ENCODE assay signal across 10 cellular contexts in genomic region chr7:44636041-44636580, GRCh38. TPM values are rescaled to one million over a fixed set of nuclear protein-coding genes. Genes with fewer than 3 reads are reported as not detected.
A peak's percentile ranks its signal among the peaks of the same experiment; 100 is the strongest.
DNase-seq lines count a peak whose midpoint lies in the region; ATAC-seq and TF ChIP-seq lines count a peak whose summit lies in the region.
"Had no signal": no experiment of that assay in that cellular context is flagged by ENCODE, and none has a peak within 500 bp of the region (broad histone marks: within the 10 kb centered on the region; RNA-seq: fewer than 3 reads in every experiment).

No MANE protein-coding gene starts in this region.

- H3K9me3 Mint-ChIP-seq in activated T-cell treated with anti-CD3 and anti-CD28 coated beads, Interleukin-2, amount 50 U/mL, for 24 hours = no peaks in the 10 kb centered on the region
- no peaks in the 10 kb centered on the region for H3K9me3 Mint-ChIP-seq in WTC11

- H3K4me3 Mint-ChIP-seq in activated T-cell treated with anti-CD3 and anti-CD28 coated beads, Interleukin-2, amount 50 U/mL, for 24 hours = no peak overlapping the region
- H3K4me3 Mint-ChIP-seq in WTC11 = no peak overlapping the region

- no peaks in the 10 kb centered on the region for H3K27me3 Mint-ChIP-seq in activated T-cell treated with anti-CD3 and anti-CD28 coated beads, Interleukin-2, amount 50 U/mL, for 24 hours
- H3K27me3 Mint-ChIP-seq in WTC11 (ENCODE audit: low read depth) = no peaks in the 10 kb centered on the region

- CTCF ChIA-PET in WTC11 (lab: Charles Lee) = interaction anchor here (0.8 to 1.3 kb wide), 2 partner anchors 66 to 543 kb away, joined by 3 read pairs; no protein-coding TSS in a partner anchor

- POLR2A ChIA-PET in WTC11 (lab: Charles Lee) = no interaction called here

- DNase-seq in activated T-cell treated with anti-CD3 and anti-CD28 coated beads, Interleukin-2, amount 50 U/mL, for 24 hours = no peak
- DNase-seq in activated T-cell treated with anti-CD3 and anti-CD28 coated beads, Interleukin-2, amount 50 U/mL, for 1 hour = no peak
- DNase-seq in WTC11 (ENCODE audit: low spot score) (no peak), left colon (no peak), substantia nigra (lab: John Stamatoyannopoulos, UW) (no peak)
- DNase-seq: ACHN, NCI-H1417 had no signal

- H3K27me3 ChIP-seq in stomach smooth muscle (ENCODE audit: control insufficient read depth in 1 of 2, insufficient read depth in 2 of 2, low read length in 2 of 2) = no peaks in the 10 kb centered on the region

- H3K4me1 ChIP-seq in stomach smooth muscle (ENCODE audit: control insufficient read depth, insufficient read depth, low read length) = peaks cover 65% of the 10 kb centered on the region

- ATAC-seq in WTC11 (no peak), left colon (peak; percentile 16), HG02870 (IDR thresholded peaks at IDR 0.05; ENCODE audit: unreplicated experiment) (no peak), HG03521 (IDR thresholded peaks at IDR 0.05; ENCODE audit: unreplicated experiment) (no peak)

- peak overlapping the region; percentile 100 for H3K27ac Mint-ChIP-seq in activated T-cell treated with anti-CD3 and anti-CD28 coated beads, Interleukin-2, amount 50 U/mL, for 24 hours
- H3K27ac Mint-ChIP-seq in WTC11 = peak overlapping the region; percentile 34; the same call in 1 of the 2 replicates

- intact Hi-C loops in left colon (cut with DNase I, micrococcal nuclease) = no loop called here

- peaks cover 94% of the 10 kb centered on the region for H3K4me1 Mint-ChIP-seq in activated T-cell treated with anti-CD3 and anti-CD28 coated beads, Interleukin-2, amount 50 U/mL, for 24 hours (ENCODE audit: low read depth)
- peaks cover 61% of the 10 kb centered on the region for H3K4me1 Mint-ChIP-seq in WTC11

- peaks cover 0 to 2% of the 10 kb centered on the region in 2 donors for H3K36me3 ChIP-seq in stomach smooth muscle (ENCODE audit: control insufficient read depth in 2 of 2, insufficient read depth in 2 of 2, low read length in 2 of 2)

- no peak for TF ChIP-seq CTCF in WTC11 (IDR thresholded peaks at IDR 0.05)

- H3K9ac ChIP-seq in stomach smooth muscle (ENCODE audit: low read length in 2 of 2) = no peak overlapping the region

- no peaks in the 10 kb centered on the region for H3K9me3 ChIP-seq in stomach smooth muscle (ENCODE audit: control insufficient read depth in 2 of 2, low read length in 2 of 2)

- peak overlapping the region; percentile 37 for H3K27ac ChIP-seq in stomach smooth muscle (ENCODE audit: low read length)
- no peak overlapping the region for H3K27ac ChIP-seq in substantia nigra (ENCODE audit: low read depth, low read length, poor library complexity, severe bottlenecking)

- peaks cover 58% of the 10 kb centered on the region for H3K36me3 Mint-ChIP-seq in activated T-cell treated with anti-CD3 and anti-CD28 coated beads, Interleukin-2, amount 50 U/mL, for 24 hours (ENCODE audit: low read depth)
- H3K36me3 Mint-ChIP-seq in WTC11 = 0 out of 2 replicates have a peak, but pooled peaks cover 3% of the 10 kb centered on the region

- H3K4me3 ChIP-seq in stomach smooth muscle (ENCODE audit: low read length in 2 of 2) = no peak overlapping the region

TF ChIP-seq in WTC11, 78 proteins besides CTCF, POLR2A, EP300 and RAD21:
- TF ChIP-seq TEAD1 (CRISPR knock-in tag; IDR thresholded peaks at IDR 0.05) = no peak
- TF ChIP-seq NFYB (CRISPR knock-in tag; conservative IDR thresholded peaks at IDR 0.05; ENCODE audit: low read depth) = no peak
- TF ChIP-seq CREM (CRISPR knock-in tag; IDR thresholded peaks at IDR 0.05) = no peak
- no peak for TF ChIP-seq ATF3 (CRISPR knock-in tag; conservative IDR thresholded peaks at IDR 0.05)
- no peak for TF ChIP-seq ZNF138 (CRISPR knock-in tag; conservative IDR thresholded peaks at IDR 0.05)
- TF ChIP-seq STAT6 (CRISPR knock-in tag; conservative IDR thresholded peaks at IDR 0.05; ENCODE audit: low read depth) = no peak
- TF ChIP-seq EMX1 (CRISPR knock-in tag; IDR thresholded peaks at IDR 0.05) = no peak
- no peak for TF ChIP-seq SP1 (CRISPR knock-in tag; conservative IDR thresholded peaks at IDR 0.05)
- TF ChIP-seq IRF1 (CRISPR knock-in tag; IDR thresholded peaks at IDR 0.05) = no peak
- no peak for TF ChIP-seq MYBL2 (CRISPR knock-in tag; IDR thresholded peaks at IDR 0.05)
- TF ChIP-seq GTF2I (CRISPR knock-in tag; conservative IDR thresholded peaks at IDR 0.05) = no peak
- no peak for TF ChIP-seq SMAD3 (CRISPR knock-in tag; IDR thresholded peaks at IDR 0.05; ENCODE audit: borderline replicate concordance)
- no peak for TF ChIP-seq NR2C2 (CRISPR knock-in tag; IDR thresholded peaks at IDR 0.05)
- no peak for TF ChIP-seq ATF2 (CRISPR knock-in tag; IDR thresholded peaks at IDR 0.05; ENCODE audit: borderline replicate concordance, low read depth)
- TF ChIP-seq TCF7 (CRISPR knock-in tag; IDR thresholded peaks at IDR 0.05; ENCODE audit: low read depth) = no peak
- no peak for TF ChIP-seq RELA (CRISPR knock-in tag; IDR thresholded peaks at IDR 0.05; ENCODE audit: borderline replicate concordance)
- no peak for TF ChIP-seq FOXK1 (CRISPR knock-in tag; IDR thresholded peaks at IDR 0.05)
- TF ChIP-seq SMAD4 (CRISPR knock-in tag; IDR thresholded peaks at IDR 0.05) = no peak
- no peak for TF ChIP-seq ZBTB21 (CRISPR knock-in tag; IDR thresholded peaks at IDR 0.05; ENCODE audit: borderline replicate concordance)
- no peak for TF ChIP-seq MLX (CRISPR knock-in tag; IDR thresholded peaks at IDR 0.05)

RNA-seq across cellular contexts. Expression of gene OGDH, which starts 29.7 kb away (rescaled TPM):
- 79.6 to 90.5 TPM (median 89.7 TPM) in 3 replicates for total RNA-seq in WTC11 (2021)
- 100 to 1,000 TPM; 174 to 221 TPM for total RNA-seq in left colon

RNA-seq across cellular contexts. Expression of gene TMED4, which starts 54.1 kb away (rescaled TPM):
- total RNA-seq in WTC11 (2021) (58.6 to 61.9 TPM (median 60.9 TPM) in 3 replicates), left colon (10 to 100 TPM; 90.4 to 96.2 TPM)
